In genomic region chr19:33730858-33731257, GRCh38 we compare ENCODE assay signal across 6 cellular contexts.
DNase-seq lines count a peak whose midpoint lies in the region; ATAC-seq, FAIRE-seq and TF ChIP-seq lines count a peak whose summit lies in the region.
"Not testable (repeated sequence)": the region's sequence is repeated elsewhere in the genome, so short reads cannot be mapped to it uniquely, and the experiment has no call there.

No MANE protein-coding gene starts in this region.

- H2AFZ ChIP-seq in K562 (ENCODE audit: low read depth, low read length); neural cell (ENCODE audit: low read depth, low read length): not testable (repeated sequence)

- H3K9me2 ChIP-seq in neural cell (ENCODE audit: insufficient read depth, low read length), result not testable (repeated sequence)

- peak overlapping the region; percentile 79 for H3K27ac ChIP-seq in SJCRH30
- not testable (repeated sequence) for H3K27ac ChIP-seq in K562 (ENCODE audit: extremely low read depth, low read depth, low read length); spleen
- peak overlapping the region; percentile 60 for H3K27ac ChIP-seq in neural cell (ENCODE audit: low read length)

- H3K4me1 ChIP-seq in SJCRH30, result peaks cover 63% of the 10 kb centered on the region
- H3K4me1 ChIP-seq in K562 (replicated peaks in 1 of 2; ENCODE audit: control insufficient read depth in 2 of 2, insufficient read depth in 2 of 2, low read length in 2 of 2); spleen: not testable (repeated sequence)

- not testable (repeated sequence) for ATAC-seq in K562

- H3K9me3 ChIP-seq in SJCRH30 (replicated peaks); K562 (replicated peaks; ENCODE audit: control insufficient read depth, insufficient read depth, low read depth, low read length); neural cell (ENCODE audit: low read length): not testable (repeated sequence)
- peaks cover 0 to 25% (median 14%) of the 10 kb centered on the region in 8 donors for H3K9me3 ChIP-seq in spleen

- TF ChIP-seq CTCF in K562 (IDR thresholded peaks at IDR 0.05 in 2 of 3, conservative IDR thresholded peaks at IDR 0.05 in 1 of 3; ENCODE audit: insufficient read depth in 2 of 3, low read depth in 1 of 3, low read length in 3 of 3); neural cell (IDR thresholded peaks at IDR 0.05; ENCODE audit: poor library complexity, severe bottlenecking); spleen (IDR thresholded peaks at IDR 0.05 in 8 of 11, conservative IDR thresholded peaks at IDR 0.05 in 3 of 11): not testable (repeated sequence)

- not testable (repeated sequence) for H3K79me2 ChIP-seq in K562 (ENCODE audit: control insufficient read depth, insufficient read depth, low read length); neural cell (replicated peaks; ENCODE audit: insufficient read depth, low read length)

- H3K9me1 ChIP-seq in K562 (ENCODE audit: control insufficient read depth, insufficient read depth, low read length), result not testable (repeated sequence)

- FAIRE-seq in K562 (lab: Jason Lieb, UNC), result not testable (repeated sequence)

- not testable (repeated sequence) for DNase-seq in SJCRH30; K562 (ENCODE audit: extremely low read depth in 1 of 4, low spot score in 3 of 4)
- DNase-seq in cardiac septum (ENCODE audit: low spot score), result peak; percentile 4
- DNase-seq in posterior vena cava (ENCODE audit: low spot score), result peak; percentile 29
- DNase-seq in spleen, result peak; percentile 19

- not testable (repeated sequence) for TF ChIP-seq POLR2A in K562 (conservative IDR thresholded peaks at IDR 0.05); spleen (IDR thresholded peaks at IDR 0.05)

- in situ Hi-C loops in K562 (cut with MboI), result not testable (repeated sequence)

- not testable (repeated sequence) for H3K27me3 ChIP-seq in SJCRH30; neural cell (ENCODE audit: insufficient read depth, low read depth, low read length)
- H3K27me3 ChIP-seq in K562 (ENCODE audit: control insufficient read depth in 2 of 2, insufficient read depth in 2 of 2, low read length in 2 of 2) (peaks cover 0 to 22% of the 10 kb centered on the region in 2 experiments; a peak in 2 of 5 replicates), spleen (replicated peaks in 1 of 7) (peaks cover 0 to 25% (median 0%) of the 10 kb centered on the region in 7 donors)

- POLR2A ChIA-PET in K562 (lab: Yijun Ruan, JAX), result not testable (repeated sequence)

- not testable (repeated sequence) for H3K36me3 ChIP-seq in SJCRH30; K562 (ENCODE audit: control insufficient read depth, insufficient read depth, low read length); neural cell (ENCODE audit: insufficient read depth, low read length); spleen

- BruUV-seq in K562 (replicated peaks; lab: Mats Ljungman, UMichigan), result not testable (repeated sequence)

- CTCF ChIA-PET in K562 (lab: Yijun Ruan, JAX; ENCODE audit: low intra/inter-chr PET ratio), result not testable (repeated sequence)

- 0% methylated on average over 4 of the region's 4 CpGs for WGBS in K562 (ENCODE audit: insufficient coverage, low coverage, missing lambda C conversion rate)
- WGBS in spleen, 5 donors, result 82 to 92% (median 87%) methylated on average over 4 of the region's 4 CpGs

- not testable (repeated sequence) for H4K20me1 ChIP-seq in K562 (replicated peaks; ENCODE audit: control insufficient read depth, insufficient read depth, low read length); neural cell (ENCODE audit: insufficient read depth)

- not testable (repeated sequence) for H3K4me3 ChIP-seq in SJCRH30; K562; neural cell (ENCODE audit: low read length); spleen

- intact Hi-C loops in K562 (cut with micrococcal nuclease); cardiac septum (cut with DNase I); posterior vena cava (cut with DNase I); spleen (cut with DNase I; ENCODE audit: low total_unique reads): not testable (repeated sequence)

- not testable (repeated sequence) for H3K9ac ChIP-seq in K562 (ENCODE audit: insufficient read depth in 1 of 2, low read depth in 2 of 2, low read length in 2 of 2); neural cell (ENCODE audit: low read length)

- not testable (repeated sequence) for TF ChIP-seq RAD21 in K562 (CRISPR knock-in tag; conservative IDR thresholded peaks at IDR 0.05 in 1 of 2, IDR thresholded peaks at IDR 0.05 in 1 of 2); neural cell (conservative IDR thresholded peaks at IDR 0.05)

- TF ChIP-seq EP300 in K562 (IDR thresholded peaks at IDR 0.05; ENCODE audit: low read length); neural cell (conservative IDR thresholded peaks at IDR 0.05; ENCODE audit: poor library complexity, severe bottlenecking): not testable (repeated sequence)

- not testable (repeated sequence) for H3F3A ChIP-seq in neural cell (ENCODE audit: insufficient read depth, low read length, poor library complexity, severe bottlenecking)

- not testable (repeated sequence) for H3K4me2 ChIP-seq in K562 (ENCODE audit: insufficient read depth, low read length); neural cell (ENCODE audit: low read length)

TF ChIP-seq in K562, 482 proteins besides CTCF, POLR2A, EP300 and RAD21:
- peak; percentile 78 for TF ChIP-seq ZNF134 (CRISPR knock-in tag; conservative IDR thresholded peaks at IDR 0.05)
